ENCODE assay signal across 10 cellular contexts in the genomic region with DNA sequence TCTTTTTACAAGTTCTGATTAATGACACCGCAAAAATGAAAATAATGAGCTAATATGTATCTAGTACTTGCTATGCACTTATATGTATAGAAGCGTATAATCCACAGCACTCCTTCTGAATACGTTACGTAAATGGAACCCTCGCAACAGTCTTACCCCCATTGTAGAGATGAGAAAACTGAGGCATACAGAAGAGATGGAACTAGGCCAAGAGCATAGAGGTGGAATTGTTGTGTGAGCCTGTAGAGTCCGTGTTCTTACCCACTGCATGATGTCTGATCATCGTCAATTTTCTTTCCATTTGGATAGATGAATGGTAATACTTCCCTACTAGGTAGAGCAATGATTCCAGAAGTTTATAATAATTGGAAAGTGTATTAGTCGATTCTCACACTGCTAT.
"Had no signal": no experiment of that assay in that cellular context is flagged by ENCODE, and none has a peak within 500 bp of the region (broad histone marks: within the 10 kb centered on the region; RNA-seq: fewer than 3 reads in every experiment).

No MANE protein-coding gene starts in this region.

- H3K4me2 ChIP-seq: GM23338 had no signal

- H3K36me3 ChIP-seq: HAP-1 had no signal

- H2AFZ ChIP-seq: GM23248, GM23338 had no signal

- H3K4me1 ChIP-seq: HAP-1 had no signal

- H3K9ac ChIP-seq: GM23248 had no signal

- DNase-seq: GM23248, GOT3, H7, H9, HCEC 1CT, HFFc6 had no signal

- ATAC-seq: HCT116 had no signal

- H3K27ac ChIP-seq: GM23248 had no signal

- H3K9me3 ChIP-seq: HAP-1 had no signal

- FAIRE-seq: H54 had no signal

- H3K4me3 ChIP-seq: GM23248, GM23338, HAP-1 had no signal
